In the genomic region with DNA sequence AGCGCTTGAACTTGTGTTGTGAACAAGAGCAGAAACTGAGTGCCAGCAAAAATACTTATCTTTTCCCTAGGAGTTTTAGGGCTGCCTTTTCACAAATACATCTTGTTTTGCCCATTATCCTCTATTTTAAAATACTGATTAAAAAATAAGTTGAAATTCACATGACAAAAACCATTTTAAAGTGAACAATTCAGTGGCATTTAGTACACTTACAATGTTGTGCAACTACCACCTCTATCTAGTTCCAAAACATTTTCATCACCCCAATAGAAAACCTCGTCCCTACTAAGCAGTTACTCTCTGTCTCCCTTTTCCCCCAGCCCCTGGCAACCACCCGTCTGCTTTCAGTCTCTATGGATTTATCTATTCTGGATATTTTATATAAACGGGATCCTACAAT, we compare ENCODE assay signal across 9 cellular contexts. TPM values are rescaled to one million over a fixed set of nuclear protein-coding genes. Genes with fewer than 3 reads are reported as not detected.
DNase-seq lines count a peak whose midpoint lies in the region; FAIRE-seq and TF ChIP-seq lines count a peak whose summit lies in the region.
"Had no signal": no experiment of that assay in that cellular context is flagged by ENCODE, and none has a peak within 500 bp of the region (broad histone marks: within the 10 kb centered on the region; RNA-seq: fewer than 3 reads in every experiment).

No MANE protein-coding gene starts in this region.

- peaks cover 6% of the 10 kb centered on the region for H3K23me2 ChIP-seq in H1 (ENCODE audit: low read depth, low read length)

- no peaks in the 10 kb centered on the region for H3K9me3 ChIP-seq in OCI-LY1 (ENCODE audit: low read length)
- H3K9me3 ChIP-seq in H1 (ENCODE audit: insufficient read depth in 2 of 2, low read depth in 1 of 2, low read length in 1 of 2): no peaks in the 10 kb centered on the region
- H3K9me3 ChIP-seq in neuron (ENCODE audit: low read length): no peaks in the 10 kb centered on the region

- intact Hi-C loops in CD14-positive monocyte (cut with micrococcal nuclease): loop anchor here in 1 of 2 donors (10.0 kb wide), 2 partner anchors 240 to 650 kb away; a partner anchor contains a TSS

- H3K9ac ChIP-seq in OCI-LY1 (ENCODE audit: low read length) (peak overlapping the region; percentile 81; the same call in 1 of the 2 replicates), H1 (replicated peaks in 1 of 4; ENCODE audit: extremely low read depth in 1 of 4, low read depth in 3 of 4, low read length in 3 of 4) (no peak overlapping the region)

- H3K36me3 ChIP-seq in OCI-LY1 (ENCODE audit: insufficient read depth, low read length) (no peaks in the 10 kb centered on the region), H1 (ENCODE audit: control insufficient read depth in 2 of 4, insufficient read depth in 4 of 4, low read length in 3 of 4) (no peaks in the 10 kb centered on the region), neuron (ENCODE audit: insufficient read depth, low read length) (no peaks in the 10 kb centered on the region)

- CTCF ChIA-PET in H1 (lab: Charles Lee; ENCODE audit: partially characterized antibody): interaction anchor here (0.9 to 2.3 kb wide), 7 partner anchors 8 to 321 kb away, joined by 3 to 11 read pairs (median 5); a partner anchor contains a TSS

- H4K8ac ChIP-seq in H1 (ENCODE audit: extremely low read depth, insufficient read depth, low read length): no peak overlapping the region

- H3K56ac ChIP-seq in H1 (replicated peaks; ENCODE audit: insufficient read length, low read depth, low read length): no peak overlapping the region

- no peak overlapping the region for H4K91ac ChIP-seq in H1 (replicated peaks; ENCODE audit: insufficient read length, low read length)

- H3K27me3 Mint-ChIP-seq in CD14-positive monocyte (ENCODE audit: low read depth in 3 of 3): peaks cover 0 to 9% (median 0%) of the 10 kb centered on the region in 3 donors

- H3K27ac ChIP-seq in OCI-LY1 (ENCODE audit: low read depth, low read length, poor library complexity, severe bottlenecking) (peak overlapping the region; percentile 55), H1 (ENCODE audit: low read depth, low read length) (no peak overlapping the region)

- H3K79me2 ChIP-seq in OCI-LY1 (ENCODE audit: insufficient read depth, low read length) (peaks cover 24% of the 10 kb centered on the region), H1 (ENCODE audit: control insufficient read depth in 1 of 2, insufficient read depth in 2 of 2, low read length in 2 of 2) (peaks cover 0 to 28% of the 10 kb centered on the region in 2 experiments; a peak in 2 of 4 replicates)

- H3K27ac Mint-ChIP-seq in CD14-positive monocyte: peak overlapping the region in 3 of 7 donors; percentile 38 to 97 (median 96)

- peaks cover 29% of the 10 kb centered on the region for H3K4me1 Mint-ChIP-seq in CD14-positive monocyte

- peak overlapping the region; percentile 87 for H3K4me3 ChIP-seq in OCI-LY1 (ENCODE audit: low read depth, low read length, poor library complexity, severe bottlenecking)
- peak overlapping the region in 1 of 4 experiments; percentile 91; a peak in 2 of 8 replicates for H3K4me3 ChIP-seq in H1 (ENCODE audit: extremely low read depth in 1 of 4, insufficient read depth in 2 of 4, low read depth in 3 of 4, low read length in 4 of 4)
- peak overlapping the region; percentile 81 for H3K4me3 ChIP-seq in neuron (ENCODE audit: low read length)

- peaks cover 11 to 17% of the 10 kb centered on the region in 2 donors for H3K36me3 Mint-ChIP-seq in CD14-positive monocyte

- H3K18ac ChIP-seq in H1 (ENCODE audit: extremely low read depth, low read length): no peak overlapping the region

- TF ChIP-seq EP300 in H1 (IDR thresholded peaks at IDR 0.05; ENCODE audit: borderline replicate concordance in 1 of 2, low read depth in 2 of 2, low read length in 2 of 2): no peak

- H3K14ac ChIP-seq in H1 (ENCODE audit: insufficient read length): no peak overlapping the region

- H3K4me1 ChIP-seq in OCI-LY1 (ENCODE audit: insufficient read depth, low read length, severe bottlenecking) (peaks cover 25% of the 10 kb centered on the region), H1 (replicated peaks in 1 of 4; ENCODE audit: control insufficient read depth in 3 of 4, insufficient read depth in 4 of 4, low read length in 3 of 4) (peaks cover 0 to 6% (median 2%) of the 10 kb centered on the region in 4 experiments; a peak in 4 of 7 replicates), neuron (ENCODE audit: insufficient read depth, low read length) (peaks cover 11% of the 10 kb centered on the region)

- FAIRE-seq in H1 (lab: Jason Lieb, UNC): no peak

- no peak overlapping the region for H2BK120ac ChIP-seq in H1 (replicated peaks; ENCODE audit: low read depth, low read length)

- no peak overlapping the region for H3K23ac ChIP-seq in H1 (ENCODE audit: insufficient read length)

- no peak overlapping the region for H2BK12ac ChIP-seq in H1 (ENCODE audit: low read depth, low read length)

- no peak for TF ChIP-seq RAD21 in H1 (IDR thresholded peaks at IDR 0.05 in 1 of 2, conservative IDR thresholded peaks at IDR 0.05 in 1 of 2; ENCODE audit: low read depth in 2 of 2, low read length in 2 of 2)

- no peaks in the 10 kb centered on the region for H3F3A ChIP-seq in OCI-LY1 (ENCODE audit: insufficient read depth, low read length)

- H3K27me3 ChIP-seq in OCI-LY1 (ENCODE audit: insufficient read depth, low read length) (no peaks in the 10 kb centered on the region), H1 (replicated peaks in 1 of 4; ENCODE audit: control insufficient read depth in 3 of 4, extremely low read depth in 1 of 4, insufficient read depth in 3 of 4, low read length in 3 of 4) (no peaks in the 10 kb centered on the region; a peak in 1 of 7 replicates), neuron (ENCODE audit: insufficient read depth, low read length) (no peaks in the 10 kb centered on the region)

- H3K9me2 ChIP-seq in OCI-LY1 (ENCODE audit: low read depth, low read length): no peaks in the 10 kb centered on the region

- POLR2A ChIA-PET in H1 (lab: Charles Lee; ENCODE audit: partially characterized antibody): interaction anchor here (1.0 to 2.7 kb wide), 9 partner anchors 8 to 124 kb away, joined by 3 to 9 read pairs (median 4); a partner anchor contains a TSS

- peak overlapping the region; percentile 87 for H3K4me2 ChIP-seq in OCI-LY1 (ENCODE audit: low read length)
- H3K4me2 ChIP-seq in H1 (ENCODE audit: insufficient read depth in 1 of 2, low read depth in 2 of 2, low read length in 2 of 2): peak overlapping the region; percentile 96 to 100; a peak in 3 of 4 replicates

- TF ChIP-seq POLR2A in H1 (IDR thresholded peaks at IDR 0.05; ENCODE audit: control extremely low read depth in 1 of 2, low read depth in 2 of 2, low read length in 2 of 2): no peak

- no peak overlapping the region for H2BK15ac ChIP-seq in H1 (ENCODE audit: low read length)

- peaks cover 0 to 5% (median 2%) of the 10 kb centered on the region in 7 donors for H3K9me3 Mint-ChIP-seq in CD14-positive monocyte

- no peaks in the 10 kb centered on the region for H4K20me1 ChIP-seq in OCI-LY1 (ENCODE audit: insufficient read depth, low read length)
- no peaks in the 10 kb centered on the region for H4K20me1 ChIP-seq in H1 (replicated peaks in 1 of 2; ENCODE audit: control insufficient read depth in 1 of 2, insufficient read depth in 2 of 2, low read length in 2 of 2)

- 89% methylated on average over 4 of the region's 4 CpGs; no CpG with 5 or more reads in 1 of the 2 experiments for WGBS in H1 (ENCODE audit: extremely low coverage in 1 of 2, insufficient coverage in 1 of 2, insufficient read length in 1 of 2, insufficient replicate concordance in 2 of 2, low coverage in 1 of 2, low lambda C conversion rate in 2 of 2, missing lambda C conversion rate in 1 of 2), 2 experiments

- peaks cover 4% of the 10 kb centered on the region for H3K79me1 ChIP-seq in H1 (ENCODE audit: low read depth, low read length)

- H3K4ac ChIP-seq in H1 (replicated peaks; ENCODE audit: insufficient read length, low read depth, low read length): no peak overlapping the region

- TF ChIP-seq CTCF in CD14-positive monocyte (IDR thresholded peaks at IDR 0.05): no peak
- TF ChIP-seq CTCF in OCI-LY1 (IDR thresholded peaks at IDR 0.05; ENCODE audit: low read length): no peak
- TF ChIP-seq CTCF in H1 (IDR thresholded peaks at IDR 0.05; ENCODE audit: control extremely low read depth in 1 of 3, insufficient read depth in 1 of 3, low read depth in 1 of 3, low read length in 3 of 3): no peak

- H2AK5ac ChIP-seq in H1 (ENCODE audit: low read depth, low read length): no peak overlapping the region

- H4K5ac ChIP-seq in H1 (ENCODE audit: insufficient read length, low read depth, low read length): no peak overlapping the region

- H2BK5ac ChIP-seq in H1 (ENCODE audit: low read depth, low read length): no peak overlapping the region

- no peak for DNase-seq in CD14-positive monocyte (ENCODE audit: low spot score)
- no peak for DNase-seq in H1 (ENCODE audit: low read depth in 1 of 2, low spot score in 2 of 2)
- DNase-seq in DMS114 treated with DMSO at 0.1 percent for 48 hours (lab: John Stamatoyannopoulos, UW; ENCODE audit: unreplicated experiment): no peak
- DNase-seq in COR-L47 (lab: John Stamatoyannopoulos, UW): no peak
- DNase-seq in SKM-1 (lab: John Stamatoyannopoulos, UW; ENCODE audit: unreplicated experiment): no peak
- no peak for DNase-seq in SIG-M5 (lab: John Stamatoyannopoulos, UW)
- DNase-seq: NCI-H82 had no signal

- H2BK20ac ChIP-seq in H1 (ENCODE audit: low read length): no peak overlapping the region

- H2AFZ ChIP-seq in OCI-LY1 (ENCODE audit: low read length) (no peak overlapping the region), H1 (ENCODE audit: low read length) (no peak overlapping the region), neuron (ENCODE audit: low read depth, low read length) (no peak overlapping the region)

- H3K4me3 Mint-ChIP-seq in CD14-positive monocyte: peak overlapping the region; percentile 98 to 99

RNA-seq across cellular contexts. Expression of a gene that starts 1.4 kb away (rescaled TPM):
- polyA plus RNA-seq in CD14-positive monocyte (10 to 100 TPM; 38.3 to 43.0 TPM), H1 (2011; rRNA removed) (29.9 and 37.0 TPM in 2 replicates)
- total RNA-seq in H1 (2021; fragmentation: NEBNext Ultra II Directional; extraction: Animal tissue kit (Norgen Biotek cat#: 25700)): 26.2 and 26.6 TPM in 2 replicates
- 24.6 TPM for polyA plus RNA-seq in H1 (2011; cell fraction: cytosol; rRNA removed)
- polyA plus RNA-seq in H1 (2011; cell fraction: nucleus; rRNA removed): 27.2 TPM
- 14.7 to 20.7 TPM (median 20.2 TPM) in 4 replicates for polyA plus RNA-seq in H1 (2012, experiment 1 of 2)
- polyA plus RNA-seq in H1 (2012, experiment 2 of 2): 19.6 TPM
- polyA plus RNA-seq in H1 (2013, experiment 1 of 2): 24.7 TPM
- 25.2 TPM for polyA plus RNA-seq in H1 (2013, experiment 2 of 2)
- 33.2 and 39.3 TPM in 2 replicates for polyA minus RNA-seq in H1 (2011; rRNA and poly(A)+ RNA removed)
- 23.0 TPM for polyA minus RNA-seq in H1 (2011; cell fraction: cytosol; rRNA and poly(A)+ RNA removed)
- 16.1 TPM for polyA minus RNA-seq in H1 (2011; cell fraction: nucleus; rRNA and poly(A)+ RNA removed)

RNA-seq across cellular contexts. Expression of a gene that starts 30.7 kb away (rescaled TPM):
- 1 to 10 TPM; 1.8 to 2.0 TPM for polyA plus RNA-seq in CD14-positive monocyte
- 20.5 TPM in 2 replicates for total RNA-seq in H1 (2021; fragmentation: NEBNext Ultra II Directional; extraction: Animal tissue kit (Norgen Biotek cat#: 25700))
- polyA plus RNA-seq in H1 (2011; rRNA removed): 23.5 and 29.3 TPM in 2 replicates
- polyA plus RNA-seq in H1 (2011; cell fraction: cytosol; rRNA removed): 23.5 TPM
- polyA plus RNA-seq in H1 (2011; cell fraction: nucleus; rRNA removed): 34.5 TPM
- polyA plus RNA-seq in H1 (2012, experiment 1 of 2): 18.9 to 21.4 TPM (median 20.7 TPM) in 4 replicates
- 20.1 TPM for polyA plus RNA-seq in H1 (2012, experiment 2 of 2)
- polyA plus RNA-seq in H1 (2013, experiment 1 of 2): 10.6 TPM
- polyA plus RNA-seq in H1 (2013, experiment 2 of 2): 9.8 TPM
- polyA minus RNA-seq in H1 (2011; rRNA and poly(A)+ RNA removed): 58.2 and 63.8 TPM in 2 replicates
- polyA minus RNA-seq in H1 (2011; cell fraction: cytosol; rRNA and poly(A)+ RNA removed): 17.2 TPM
- polyA minus RNA-seq in H1 (2011; cell fraction: nucleus; rRNA and poly(A)+ RNA removed): 50.5 TPM

RNA-seq across cellular contexts. Expression of a gene that starts 31.0 kb away (rescaled TPM):
- polyA plus RNA-seq in CD14-positive monocyte: 1 to 10 TPM; 6.0 to 6.3 TPM
- 15.3 and 16.2 TPM in 2 replicates for total RNA-seq in H1 (2021; fragmentation: NEBNext Ultra II Directional; extraction: Animal tissue kit (Norgen Biotek cat#: 25700))
- 5.3 and 8.8 TPM in 2 replicates for polyA plus RNA-seq in H1 (2011; rRNA removed)
- 10.7 TPM for polyA plus RNA-seq in H1 (2011; cell fraction: cytosol; rRNA removed)
- 4.1 TPM for polyA plus RNA-seq in H1 (2011; cell fraction: nucleus; rRNA removed)
- polyA plus RNA-seq in H1 (2012, experiment 1 of 2): 17.5 to 21.4 TPM (median 19.0 TPM) in 4 replicates
- 10.8 TPM for polyA plus RNA-seq in H1 (2012, experiment 2 of 2)
- polyA plus RNA-seq in H1 (2013, experiment 1 of 2): 16.6 TPM
- 18.0 TPM for polyA plus RNA-seq in H1 (2013, experiment 2 of 2)
- polyA minus RNA-seq in H1 (2011; rRNA and poly(A)+ RNA removed): 4.5 and 5.0 TPM in 2 replicates
- 4.0 TPM for polyA minus RNA-seq in H1 (2011; cell fraction: cytosol; rRNA and poly(A)+ RNA removed)
- polyA minus RNA-seq in H1 (2011; cell fraction: nucleus; rRNA and poly(A)+ RNA removed): 3.0 TPM
